14 cellular contexts compared by ENCODE assay signal in the genomic region with DNA sequence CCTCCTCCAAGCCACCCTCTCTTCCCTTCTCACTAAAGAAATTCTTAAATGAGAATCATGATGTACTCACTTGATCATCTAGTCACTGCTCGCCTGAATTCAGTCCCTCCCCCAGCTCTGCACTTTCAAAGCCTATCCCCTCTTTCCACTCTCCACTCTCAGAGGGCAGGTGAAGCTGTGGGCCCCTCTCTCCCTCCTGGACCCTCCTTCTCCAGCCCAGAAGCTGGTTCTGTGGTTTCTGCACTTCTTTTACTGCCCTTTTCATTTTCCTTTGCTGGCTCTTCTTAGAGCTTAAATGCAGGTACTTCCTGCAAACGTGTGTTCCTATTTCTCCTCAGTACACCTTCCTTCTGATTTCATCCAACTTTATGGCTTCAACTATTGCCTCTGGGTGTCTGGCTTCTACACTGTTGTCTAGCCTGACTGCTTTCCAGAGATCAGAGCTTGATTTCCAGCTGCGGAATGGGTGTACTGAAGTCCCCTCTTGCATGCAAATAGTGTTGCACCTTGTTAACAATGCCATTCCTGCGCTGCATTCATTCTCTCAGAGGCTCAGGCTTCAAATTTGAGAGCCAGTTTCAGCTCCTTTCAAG. TPM values are rescaled to one million over a fixed set of nuclear protein-coding genes. Genes with fewer than 3 reads are reported as not detected.
DNase-seq lines count a peak whose midpoint lies in the region; FAIRE-seq and TF ChIP-seq lines count a peak whose summit lies in the region.
"Had no signal": no experiment of that assay in that cellular context is flagged by ENCODE, and none has a peak within 500 bp of the region (broad histone marks: within the 10 kb centered on the region; RNA-seq: fewer than 3 reads in every experiment).

No MANE protein-coding gene starts in this region.

- no peaks in the 10 kb centered on the region for H3K27me3 Mint-ChIP-seq in MCF 10A (ENCODE audit: insufficient read depth, unreplicated experiment)
- H3K27me3 Mint-ChIP-seq in immature natural killer cell (ENCODE audit: low read depth in 3 of 3) = peaks cover 3 to 5% (median 4%) of the 10 kb centered on the region in 3 donors

- H3K27ac ChIP-seq in breast epithelium = peak overlapping the region in 1 of 2 donors; percentile 41
- peak overlapping the region; percentile 81 for H3K27ac ChIP-seq in SJSA1
- no peak overlapping the region for H3K27ac ChIP-seq in iPS-20b (ENCODE audit: low read length)
- no peak overlapping the region for H3K27ac ChIP-seq in effector memory CD4-positive, alpha-beta T cell (ENCODE audit: insufficient read depth, low read length, poor library complexity, severe bottlenecking)

- H3K4me1 Mint-ChIP-seq in MCF 10A (ENCODE audit: insufficient read depth, unreplicated experiment) = peaks cover 39% of the 10 kb centered on the region
- no peaks in the 10 kb centered on the region for H3K4me1 Mint-ChIP-seq in immature natural killer cell

- no peak for TF ChIP-seq CTCF in MCF 10A (IDR thresholded peaks at IDR 0.05; ENCODE audit: unreplicated experiment)
- no peak for TF ChIP-seq CTCF in breast epithelium (IDR thresholded peaks at IDR 0.05)

- H3K36me3 ChIP-seq in breast epithelium = no peaks in the 10 kb centered on the region
- H3K36me3 ChIP-seq in SJSA1 = no peaks in the 10 kb centered on the region
- H3K36me3 ChIP-seq in iPS-20b (ENCODE audit: insufficient read depth, low read depth, low read length) = no peaks in the 10 kb centered on the region
- H3K36me3 ChIP-seq in effector memory CD4-positive, alpha-beta T cell (ENCODE audit: control insufficient read depth, insufficient read depth, low read length) = no peaks in the 10 kb centered on the region
- H3K36me3 ChIP-seq: ovary had no signal

- peaks cover 0 to 4% of the 10 kb centered on the region in 2 donors for H3K4me1 ChIP-seq in breast epithelium
- H3K4me1 ChIP-seq in SJSA1 (replicated peaks) = peaks cover 34% of the 10 kb centered on the region
- H3K4me1 ChIP-seq in iPS-20b (ENCODE audit: insufficient read depth, low read length) = peaks cover 23% of the 10 kb centered on the region
- no peaks in the 10 kb centered on the region for H3K4me1 ChIP-seq in effector memory CD4-positive, alpha-beta T cell (ENCODE audit: control insufficient read depth, insufficient read depth, low read length, poor library complexity, severe bottlenecking)

- no peak for TF ChIP-seq POLR2A in breast epithelium (IDR thresholded peaks at IDR 0.05)

- DNase-seq in MCF 10A (ENCODE audit: unreplicated experiment) (no peak), breast epithelium (ENCODE audit: low spot score in 2 of 2) (no peak), SJSA1 (ENCODE audit: low read depth in 1 of 2, low spot score in 2 of 2) (no peak), immature natural killer cell (no peak), GM19239 (ENCODE audit: insufficient read length, low spot score) (no peak)
- no peak for DNase-seq in activated T-cell treated with anti-CD3 and anti-CD28 coated beads, Interleukin-2, amount 50 U/mL, for 1 hour
- no peak for DNase-seq in effector memory CD4-positive, alpha-beta T cell
- DNase-seq: activated T-cell treated with anti-CD3 and anti-CD28 coated beads, Interleukin-2, amount 50 U/mL, for 24 hours had no signal

- POLR2A ChIA-PET in MCF 10A (lab: Yijun Ruan, JAX) = interaction anchor here (1.0 to 3.4 kb wide), 11 partner anchors 9 to 222 kb away, joined by 3 to 39 read pairs (median 3); a partner anchor contains a TSS

- no peak for FAIRE-seq in GM19239 (lab: Jason Lieb, UNC)
- FAIRE-seq: GM18507 had no signal

- H3K27me3 ChIP-seq in breast epithelium (no peaks in the 10 kb centered on the region), SJSA1 (replicated peaks) (no peaks in the 10 kb centered on the region), iPS-20b (ENCODE audit: insufficient read depth, low read length) (no peaks in the 10 kb centered on the region)
- H3K27me3 ChIP-seq in effector memory CD4-positive, alpha-beta T cell (replicated peaks; ENCODE audit: control insufficient read depth, insufficient read depth, low read length, poor library complexity, severe bottlenecking) = no peaks in the 10 kb centered on the region
- H3K27me3 ChIP-seq: ovary had no signal

- H3K9me3 ChIP-seq in breast epithelium = peaks cover 0 to 6% of the 10 kb centered on the region in 2 donors
- H3K9me3 ChIP-seq in SJSA1 (replicated peaks) = peaks cover 5% of the 10 kb centered on the region; the same call in 1 of the 2 replicates
- H3K9me3 ChIP-seq in iPS-20b (ENCODE audit: insufficient read depth, low read depth, low read length) = peaks cover 10% of the 10 kb centered on the region
- no peaks in the 10 kb centered on the region for H3K9me3 ChIP-seq in effector memory CD4-positive, alpha-beta T cell (ENCODE audit: control insufficient read depth, low read length)
- H3K9me3 ChIP-seq: ovary had no signal

- CTCF ChIA-PET in MCF 10A (lab: Yijun Ruan, JAX) = interaction anchor here (0.7 to 1.2 kb wide), 3 partner anchors 43 to 131 kb away, joined by 3 to 4 read pairs (median 4); a partner anchor contains a TSS

- no TSS peak for BruUV-seq in MCF 10A (replicated peaks; lab: Mats Ljungman, UMichigan)

- intact Hi-C loops in MCF 10A (cut with micrococcal nuclease) = no loop called here
- intact Hi-C loops in breast epithelium (cut with DNase I; ENCODE audit: low total_unique reads) = no loop called here

- H3K4me3 ChIP-seq in breast epithelium (no peak overlapping the region), SJSA1 (no peak overlapping the region), iPS-20b (ENCODE audit: low read length) (no peak overlapping the region)
- no peak overlapping the region for H3K4me3 ChIP-seq in effector memory CD4-positive, alpha-beta T cell (ENCODE audit: insufficient read depth, low read depth, low read length, poor library complexity, severe bottlenecking)
- H3K4me3 ChIP-seq: ovary had no signal

- H3K9me3 Mint-ChIP-seq in MCF 10A (ENCODE audit: unreplicated experiment) (peaks cover 10% of the 10 kb centered on the region), immature natural killer cell (peaks cover 7 to 14% (median 8%) of the 10 kb centered on the region in 6 donors)

- H3K4me3 Mint-ChIP-seq in MCF 10A (ENCODE audit: unreplicated experiment) (no peak overlapping the region), immature natural killer cell (no peak overlapping the region)
- H3K4me3 Mint-ChIP-seq: activated T-cell treated with anti-CD3 and anti-CD28 coated beads, Interleukin-2, amount 50 U/mL, for 24 hours; stimulated activated naive CD8-positive, alpha-beta T cell treated with anti-CD3 and anti-CD28 coated beads, Interleukin-15, Interleukin-2, amounts not matched to agents 100 ng/mL and 50 ng/mL, for 24 hours had no signal

- H3K9ac ChIP-seq in iPS-20b (ENCODE audit: low read depth, low read length) = peak overlapping the region; percentile 40; the same call in 1 of the 2 replicates

- H3K36me3 Mint-ChIP-seq in MCF 10A (ENCODE audit: insufficient read depth, unreplicated experiment) (peaks cover 14% of the 10 kb centered on the region), immature natural killer cell (peaks cover 3 to 6% (median 5%) of the 10 kb centered on the region in 3 donors)

- H3K27ac Mint-ChIP-seq in MCF 10A (ENCODE audit: low read depth, unreplicated experiment) = peak overlapping the region; percentile 84
- H3K27ac Mint-ChIP-seq in immature natural killer cell = no peak overlapping the region
- H3K27ac Mint-ChIP-seq: activated T-cell treated with anti-CD3 and anti-CD28 coated beads, Interleukin-2, amount 50 U/mL, for 24 hours; stimulated activated naive CD8-positive, alpha-beta T cell treated with anti-CD3 and anti-CD28 coated beads, Interleukin-15, Interleukin-2, amounts not matched to agents 100 ng/mL and 50 ng/mL, for 24 hours had no signal

RNA-seq across cellular contexts. Expression of a gene that starts 15.2 kb away (rescaled TPM):
- total RNA-seq in MCF 10A (2022) (not detected in 2 replicates), breast epithelium (under 1 TPM in 1 of 3 donors, not detected in 2; 0.16 TPM)
- total RNA-seq in SJSA1 (2014; rRNA removed; shearing (Covaris generic)) = 0.05 TPM in 1 of 2 replicates, not detected in the other
- not detected for polyA plus RNA-seq in immature natural killer cell
- total RNA-seq: epithelial cell of proximal tubule, Right ventricle myocardium inferior had no signal

RNA-seq across cellular contexts. Expression of a gene that starts 43.3 kb away (rescaled TPM):
- 247 and 286 TPM in 2 replicates for total RNA-seq in MCF 10A (2022)
- total RNA-seq in breast epithelium = 100 to 1,000 TPM; 235 to 263 (median 260) TPM
- total RNA-seq in SJSA1 (2014; rRNA removed; shearing (Covaris generic)) = 394 and 444 TPM in 2 replicates
- 100 to 1,000 TPM; 187 to 252 (median 235) TPM for polyA plus RNA-seq in immature natural killer cell
